1 cellular context compared by ENCODE assay signal in genomic region chr11:61345170-61345610, GRCh38.
TF ChIP-seq lines count a peak whose summit lies in the region.

No MANE protein-coding gene starts in this region.

TF ChIP-seq in GM12878, 131 proteins besides CTCF, POLR2A, EP300 and RAD21:
- no peak for TF ChIP-seq ATF3 (IDR thresholded peaks at IDR 0.05; ENCODE audit: borderline replicate concordance, extremely low read depth, low read depth, low read length)
- TF ChIP-seq, protein P1, sequence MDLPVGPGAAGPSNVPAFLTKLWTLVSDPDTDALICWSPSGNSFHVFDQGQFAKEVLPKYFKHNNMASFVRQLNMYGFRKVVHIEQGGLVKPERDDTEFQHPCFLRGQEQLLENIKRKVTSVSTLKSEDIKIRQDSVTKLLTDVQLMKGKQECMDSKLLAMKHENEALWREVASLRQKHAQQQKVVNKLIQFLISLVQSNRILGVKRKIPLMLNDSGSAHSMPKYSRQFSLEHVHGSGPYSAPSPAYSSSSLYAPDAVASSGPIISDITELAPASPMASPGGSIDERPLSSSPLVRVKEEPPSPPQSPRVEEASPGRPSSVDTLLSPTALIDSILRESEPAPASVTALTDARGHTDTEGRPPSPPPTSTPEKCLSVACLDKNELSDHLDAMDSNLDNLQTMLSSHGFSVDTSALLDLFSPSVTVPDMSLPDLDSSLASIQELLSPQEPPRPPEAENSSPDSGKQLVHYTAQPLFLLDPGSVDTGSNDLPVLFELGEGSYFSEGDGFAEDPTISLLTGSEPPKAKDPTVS (IDR thresholded peaks at IDR 0.05; ENCODE audit: low read depth, low read length), result no peak
- no peak for TF ChIP-seq BACH1 (IDR thresholded peaks at IDR 0.05; ENCODE audit: borderline replicate concordance)
- TF ChIP-seq MYC (IDR thresholded peaks at IDR 0.05; ENCODE audit: insufficient read depth, insufficient read length, insufficient replicate concordance, low read length, severe bottlenecking), result no peak
- TF ChIP-seq MTA3 (IDR thresholded peaks at IDR 0.05; ENCODE audit: borderline replicate concordance, low read length), result no peak
- TF ChIP-seq ZSCAN29 (IDR thresholded peaks at IDR 0.05), result no peak
- no peak for TF ChIP-seq ZZZ3 (IDR thresholded peaks at IDR 0.05; ENCODE audit: control insufficient read depth, insufficient read length, low read depth)
- TF ChIP-seq KAT2A (conservative IDR thresholded peaks at IDR 0.05; ENCODE audit: control insufficient read depth, low read depth, low read length), result no peak
- no peak for TF ChIP-seq KLF5 (IDR thresholded peaks at IDR 0.05; ENCODE audit: partially characterized antibody)
- no peak for TF ChIP-seq ZNF384 (IDR thresholded peaks at IDR 0.05; ENCODE audit: borderline replicate concordance, low read depth, low read length)
- TF ChIP-seq CREB1 (IDR thresholded peaks at IDR 0.05; ENCODE audit: low read depth), result no peak
- TF ChIP-seq SMC3 (IDR thresholded peaks at IDR 0.05; ENCODE audit: borderline replicate concordance, low read length), result no peak
- no peak for TF ChIP-seq PML (IDR thresholded peaks at IDR 0.05; ENCODE audit: low read length)
- TF ChIP-seq PAX5 (IDR thresholded peaks at IDR 0.05; ENCODE audit: borderline replicate concordance, low read depth, low read length), result no peak
- TF ChIP-seq HDAC6 (IDR thresholded peaks at IDR 0.05; ENCODE audit: unreplicated experiment), result no peak
- no peak for TF ChIP-seq FOXK2 (IDR thresholded peaks at IDR 0.05)
- TF ChIP-seq, protein P2, sequence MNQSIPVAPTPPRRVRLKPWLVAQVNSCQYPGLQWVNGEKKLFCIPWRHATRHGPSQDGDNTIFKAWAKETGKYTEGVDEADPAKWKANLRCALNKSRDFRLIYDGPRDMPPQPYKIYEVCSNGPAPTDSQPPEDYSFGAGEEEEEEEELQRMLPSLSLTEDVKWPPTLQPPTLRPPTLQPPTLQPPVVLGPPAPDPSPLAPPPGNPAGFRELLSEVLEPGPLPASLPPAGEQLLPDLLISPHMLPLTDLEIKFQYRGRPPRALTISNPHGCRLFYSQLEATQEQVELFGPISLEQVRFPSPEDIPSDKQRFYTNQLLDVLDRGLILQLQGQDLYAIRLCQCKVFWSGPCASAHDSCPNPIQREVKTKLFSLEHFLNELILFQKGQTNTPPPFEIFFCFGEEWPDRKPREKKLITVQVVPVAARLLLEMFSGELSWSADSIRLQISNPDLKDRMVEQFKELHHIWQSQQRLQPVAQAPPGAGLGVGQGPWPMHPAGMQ (IDR thresholded peaks at IDR 0.05; ENCODE audit: borderline replicate concordance), result no peak
TF ChIP-seq in GM12878: peak in this region for 0.
